ENCODE assay signal across 8 cellular contexts in the genomic region with DNA sequence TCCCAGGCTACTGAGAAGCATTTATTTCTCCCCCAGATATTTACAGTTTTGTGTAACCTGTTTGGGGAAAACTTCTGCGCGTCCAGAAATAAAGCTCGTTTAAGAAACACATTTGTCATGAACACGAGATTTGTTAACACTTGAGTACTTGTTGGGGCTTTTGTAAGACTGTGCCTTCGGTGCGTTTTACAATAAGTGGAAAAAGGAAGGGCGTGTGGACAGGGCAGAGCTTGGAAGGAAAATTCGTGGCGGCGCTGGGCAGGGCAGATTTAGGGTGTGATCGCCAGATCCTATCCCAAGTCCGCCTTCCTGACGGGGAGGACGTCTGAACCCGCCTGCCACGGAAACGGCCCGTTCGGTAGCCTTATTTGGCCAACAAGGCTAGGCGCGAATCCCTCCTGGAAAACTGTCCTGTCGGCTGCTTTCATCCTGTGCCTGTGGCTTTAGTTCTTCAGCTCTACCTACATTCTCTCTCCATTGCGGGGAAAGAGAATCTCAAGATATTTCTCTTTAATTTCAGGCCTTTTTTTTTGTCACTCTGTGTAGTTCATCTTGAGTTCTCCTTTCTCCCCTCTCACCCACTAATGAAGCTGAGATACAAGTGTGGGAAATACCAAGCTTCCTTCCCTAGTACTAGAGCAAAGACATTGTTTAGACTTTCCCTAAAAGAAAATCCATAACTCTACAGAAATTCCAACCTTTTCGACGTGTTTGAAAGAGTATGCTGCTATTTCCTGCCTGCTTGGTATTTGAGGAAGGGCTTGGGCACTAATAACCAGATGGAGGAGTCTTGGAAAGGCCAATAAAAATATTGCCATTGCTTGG. TPM values are rescaled to one million over a fixed set of nuclear protein-coding genes. Genes with fewer than 3 reads are reported as not detected.
DNase-seq lines count a peak whose midpoint lies in the region; ATAC-seq lines count a peak whose summit lies in the region.

No MANE protein-coding gene starts in this region.

- peak; percentile 86 for ATAC-seq in esophagus mucosa
- no peak for ATAC-seq in GM18861 (IDR thresholded peaks at IDR 0.05; ENCODE audit: unreplicated experiment)

- peak overlapping the region; percentile 92 for H3K9ac ChIP-seq in GM23248

- H3K9me2 ChIP-seq in GM23248 (ENCODE audit: insufficient read depth): no peaks in the 10 kb centered on the region

- WGBS in GM23248 (ENCODE audit: low coverage in 1 of 2, low lambda C conversion rate in 2 of 2, missing lambda C conversion rate in 2 of 2), 2 experiments: 0% methylated on average over 25 of the region's 25 CpGs

- DNase-seq in EH (ENCODE audit: low read depth) (peak; percentile 91), GM23248 (peak; percentile 93), NCI-H2029 treated with DMSO at 0.1 percent for 48 hours (lab: John Stamatoyannopoulos, UW) (peak; percentile 52)
- peak in 2 of 3 experiments; percentile 4 to 7 for DNase-seq in activated CD8-positive, alpha-beta memory T cell treated with anti-CD3 and anti-CD28 coated beads for 48 hours (ENCODE audit: low read depth in 2 of 3, low spot score in 2 of 3)

- H3K4me2 ChIP-seq in GM23248 (ENCODE audit: unreplicated experiment): peak overlapping the region; percentile 98

- in situ Hi-C loops in GM23248 (cut with MboI): no loop called here

- H3K4me3 ChIP-seq in GM23248 (peak overlapping the region; percentile 98), mononuclear cell (ENCODE audit: low read length) (peak overlapping the region; percentile 86)

- H3K79me2 ChIP-seq in GM23248 (ENCODE audit: insufficient read depth): peaks cover 63% of the 10 kb centered on the region

- H3K4me1 ChIP-seq in GM23248 (ENCODE audit: insufficient read depth) (peaks cover 43% of the 10 kb centered on the region), mononuclear cell (ENCODE audit: insufficient read depth, low read length) (peaks cover 23% of the 10 kb centered on the region)

- H3K36me3 ChIP-seq in GM23248 (ENCODE audit: low read depth): peaks cover 20% of the 10 kb centered on the region

- H3K9me3 ChIP-seq in GM23248 (ENCODE audit: low read depth) (no peaks in the 10 kb centered on the region), mononuclear cell (ENCODE audit: low read depth, low read length) (no peaks in the 10 kb centered on the region)

- peaks cover 43% of the 10 kb centered on the region for H3F3A ChIP-seq in GM23248 (ENCODE audit: insufficient read depth)

- peaks cover 5% of the 10 kb centered on the region; the same call in 1 of the 2 replicates for H4K20me1 ChIP-seq in GM23248 (ENCODE audit: insufficient read depth)

- H3K27me3 ChIP-seq in GM23248 (replicated peaks; ENCODE audit: insufficient read depth) (no peaks in the 10 kb centered on the region), mononuclear cell (ENCODE audit: insufficient read depth, low read length) (peaks cover 21% of the 10 kb centered on the region)

- peak overlapping the region; percentile 86 for H3K27ac ChIP-seq in GM23248
- peak overlapping the region; percentile 63 for H3K27ac ChIP-seq in temporal lobe (ENCODE audit: low read depth, low read length)

- peak overlapping the region; percentile 95 for H2AFZ ChIP-seq in GM23248

RNA-seq across cellular contexts. Expression of gene PDLIM5, which starts 0.9 kb away (rescaled TPM):
- 115 and 185 TPM in 2 replicates for total RNA-seq in GM23248 (2014; rRNA removed; shearing (Covaris generic))
- 147 and 149 TPM in 2 replicates for polyA plus RNA-seq in GM23248 (2016; fragmentation: Nextera tagmentation; extraction: Ambion mirVana)
- total RNA-seq in esophagus mucosa (142 TPM), mononuclear cell (72.1 TPM), temporal lobe (23.4 TPM)

Comparison
In these comparisons a context has a peak if more than half of its experiments do, and no peak if none do; other contexts are left out.
1. DNase-seq: peak in every context shown above with its lines; median percentile 93 in GM23248; 91 in EH; 52 in NCI-H2029 treated with DMSO at 0.1 percent for 48 hours; 6 in activated CD8-positive, alpha-beta memory T cell treated with anti-CD3 and anti-CD28 coated beads for 48 hours.